ENCODE assay signal across 13 cellular contexts in genomic region chr11:78802058-78802633, GRCh38.
DNase-seq lines count a peak whose midpoint lies in the region; ATAC-seq, FAIRE-seq and TF ChIP-seq lines count a peak whose summit lies in the region.
"Had no signal": no experiment of that assay in that cellular context is flagged by ENCODE, and none has a peak within 500 bp of the region (broad histone marks: within the 10 kb centered on the region; RNA-seq: fewer than 3 reads in every experiment).

No MANE protein-coding gene starts in this region.

- intact Hi-C loops in left ventricle myocardium superior (cut with micrococcal nuclease) (no loop called here), sciatic nerve (cut with DNase I) (no loop called here), kidney (cut with DNase I) (no loop called here)

- no peaks in the 10 kb centered on the region for H3K36me3 ChIP-seq in kidney (ENCODE audit: control insufficient read depth in 1 of 2, insufficient read depth in 2 of 2, low read length in 2 of 2)
- H3K36me3 ChIP-seq in effector memory CD4-positive, alpha-beta T cell (ENCODE audit: control insufficient read depth, insufficient read depth, low read length): no peaks in the 10 kb centered on the region

- no peak overlapping the region for H3K4me3 Mint-ChIP-seq in brain
- H3K4me3 Mint-ChIP-seq in activated naive CD8-positive, alpha-beta T cell treated with anti-CD3 and anti-CD28 coated beads, Interleukin-2, amount 50 U/mL, for 24 hours: no peak overlapping the region
- H3K4me3 Mint-ChIP-seq: activated CD8-positive, alpha-beta memory T cell treated with anti-CD3 and anti-CD28 coated beads, Interleukin-2, amount 10 ng/mL, durations not matched to agents 7 days and 5 days; CD8-positive, alpha-beta memory T cell; immature natural killer cell had no signal

- no peaks in the 10 kb centered on the region for H3K27me3 ChIP-seq in effector memory CD4-positive, alpha-beta T cell (replicated peaks; ENCODE audit: control insufficient read depth, insufficient read depth, low read length, poor library complexity, severe bottlenecking)

- peaks cover 11 to 14% of the 10 kb centered on the region in 2 donors for H3K4me1 ChIP-seq in kidney (ENCODE audit: control insufficient read depth in 1 of 2, insufficient read depth in 1 of 2, low read depth in 1 of 2, low read length in 2 of 2)
- no peaks in the 10 kb centered on the region for H3K4me1 ChIP-seq in effector memory CD4-positive, alpha-beta T cell (ENCODE audit: control insufficient read depth, insufficient read depth, low read length, poor library complexity, severe bottlenecking)

- H3K36me3 Mint-ChIP-seq in brain: peaks cover 7% of the 10 kb centered on the region
- H3K36me3 Mint-ChIP-seq in activated naive CD8-positive, alpha-beta T cell treated with anti-CD3 and anti-CD28 coated beads, Interleukin-2, amount 50 U/mL, for 24 hours (ENCODE audit: low read depth): no peaks in the 10 kb centered on the region
- H3K36me3 Mint-ChIP-seq: activated CD8-positive, alpha-beta memory T cell treated with anti-CD3 and anti-CD28 coated beads, Interleukin-2, amount 10 ng/mL, durations not matched to agents 7 days and 5 days; CD8-positive, alpha-beta memory T cell; immature natural killer cell had no signal

- H3K9me3 Mint-ChIP-seq in brain: no peaks in the 10 kb centered on the region
- H3K9me3 Mint-ChIP-seq in activated naive CD8-positive, alpha-beta T cell treated with anti-CD3 and anti-CD28 coated beads, Interleukin-2, amount 50 U/mL, for 24 hours: no peaks in the 10 kb centered on the region
- H3K9me3 Mint-ChIP-seq: CD8-positive, alpha-beta memory T cell; immature natural killer cell had no signal

- ATAC-seq in left ventricle myocardium superior: peak; percentile 54
- ATAC-seq in sciatic nerve: peak; percentile 5
- ATAC-seq in activated naive CD8-positive, alpha-beta T cell treated with anti-CD3 and anti-CD28 coated beads, Interleukin-2, amount 50 U/mL, for 24 hours: no peak
- ATAC-seq: activated CD8-positive, alpha-beta memory T cell treated with anti-CD3 and anti-CD28 coated beads, Interleukin-2, amount 10 ng/mL, durations not matched to agents 7 days and 5 days had no signal

- no peak for TF ChIP-seq CTCF in brain (conservative IDR thresholded peaks at IDR 0.05)
- no peak for TF ChIP-seq CTCF in kidney (IDR thresholded peaks at IDR 0.05; ENCODE audit: borderline replicate concordance, extremely low read depth, insufficient read depth)

- H3K9me3 ChIP-seq in kidney (ENCODE audit: control insufficient read depth in 1 of 2, low read length in 2 of 2): no peaks in the 10 kb centered on the region
- no peaks in the 10 kb centered on the region for H3K9me3 ChIP-seq in effector memory CD4-positive, alpha-beta T cell (ENCODE audit: control insufficient read depth, low read length)

- no peak for FAIRE-seq in kidney (lab: Jason Lieb, UNC)
- FAIRE-seq: small intestine had no signal

- no peaks in the 10 kb centered on the region for H3K27me3 Mint-ChIP-seq in brain
- H3K27me3 Mint-ChIP-seq in activated naive CD8-positive, alpha-beta T cell treated with anti-CD3 and anti-CD28 coated beads, Interleukin-2, amount 50 U/mL, for 24 hours: no peaks in the 10 kb centered on the region
- H3K27me3 Mint-ChIP-seq: activated CD8-positive, alpha-beta memory T cell treated with anti-CD3 and anti-CD28 coated beads, Interleukin-2, amount 10 ng/mL, durations not matched to agents 7 days and 5 days had no signal

- H3K9ac ChIP-seq in kidney (ENCODE audit: low read length in 2 of 2): no peak overlapping the region

- peak; percentile 59 for DNase-seq in EH (ENCODE audit: low read depth)
- DNase-seq in left ventricle myocardium superior: no peak
- no peak for DNase-seq in sciatic nerve (ENCODE audit: low spot score)
- no peak for DNase-seq in amygdala (lab: John Stamatoyannopoulos, UW)
- no peak for DNase-seq in activated naive CD8-positive, alpha-beta T cell treated with anti-CD3 and anti-CD28 coated beads, Interleukin-2, amount 50 U/mL, for 24 hours
- no peak for DNase-seq in kidney
- DNase-seq in effector memory CD4-positive, alpha-beta T cell: no peak
- DNase-seq: activated CD8-positive, alpha-beta memory T cell treated with anti-CD3 and anti-CD28 coated beads, Interleukin-2, amount 10 ng/mL, durations not matched to agents 7 days and 5 days; CD8-positive, alpha-beta memory T cell; immature natural killer cell; small intestine had no signal

- H3K4me1 Mint-ChIP-seq in brain: peaks cover 51% of the 10 kb centered on the region
- H3K4me1 Mint-ChIP-seq in activated naive CD8-positive, alpha-beta T cell treated with anti-CD3 and anti-CD28 coated beads, Interleukin-2, amount 50 U/mL, for 24 hours: no peaks in the 10 kb centered on the region
- H3K4me1 Mint-ChIP-seq: activated CD8-positive, alpha-beta memory T cell treated with anti-CD3 and anti-CD28 coated beads, Interleukin-2, amount 10 ng/mL, durations not matched to agents 7 days and 5 days; CD8-positive, alpha-beta memory T cell; immature natural killer cell had no signal

- no peak overlapping the region for H3K27ac ChIP-seq in kidney (ENCODE audit: low read depth in 2 of 2, low read length in 2 of 2)
- H3K27ac ChIP-seq in effector memory CD4-positive, alpha-beta T cell (ENCODE audit: insufficient read depth, low read length, poor library complexity, severe bottlenecking): no peak overlapping the region
- H3K27ac ChIP-seq: SK-N-MC had no signal

- H3K27ac Mint-ChIP-seq in brain: peak overlapping the region in 3 of 5 experiments; percentile 55 to 77 (median 70)
- H3K27ac Mint-ChIP-seq in activated naive CD8-positive, alpha-beta T cell treated with anti-CD3 and anti-CD28 coated beads, Interleukin-2, amount 50 U/mL, for 24 hours: no peak overlapping the region
- H3K27ac Mint-ChIP-seq: activated CD8-positive, alpha-beta memory T cell treated with anti-CD3 and anti-CD28 coated beads, Interleukin-2, amount 10 ng/mL, durations not matched to agents 7 days and 5 days; CD8-positive, alpha-beta memory T cell; immature natural killer cell had no signal

- no peak overlapping the region for H3K4me3 ChIP-seq in kidney (ENCODE audit: low read length in 2 of 2)
- H3K4me3 ChIP-seq in effector memory CD4-positive, alpha-beta T cell (ENCODE audit: insufficient read depth, low read depth, low read length, poor library complexity, severe bottlenecking): no peak overlapping the region
- H3K4me3 ChIP-seq: SK-N-MC had no signal
